ENCODE assay signal across 14 cellular contexts in the genomic region with DNA sequence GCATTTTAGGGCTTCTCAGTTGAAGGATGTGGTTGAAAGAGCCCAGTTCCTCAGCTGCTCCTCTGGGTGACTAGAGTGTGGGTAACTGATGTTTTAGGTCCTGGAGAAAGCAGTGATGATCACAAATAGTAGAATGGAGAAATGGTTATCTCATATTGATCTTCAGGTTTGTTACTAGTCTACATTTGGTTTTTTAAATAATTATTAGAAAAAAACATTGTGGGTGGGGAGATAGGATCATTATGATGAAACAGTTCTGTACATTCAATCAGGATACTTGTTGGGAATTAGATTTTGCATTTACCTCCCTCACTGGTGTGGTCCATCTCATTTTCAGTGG. TPM values are rescaled to one million over a fixed set of nuclear protein-coding genes. Genes with fewer than 3 reads are reported as not detected.
A peak's percentile ranks its signal among the peaks of the same experiment; 100 is the strongest.
DNase-seq lines count a peak whose midpoint lies in the region; ATAC-seq and TF ChIP-seq lines count a peak whose summit lies in the region.
"Had no signal": no experiment of that assay in that cellular context is flagged by ENCODE, and none has a peak within 500 bp of the region (broad histone marks: within the 10 kb centered on the region; RNA-seq: fewer than 3 reads in every experiment).

No MANE protein-coding gene starts in this region.

- H3K36me3 ChIP-seq in RWPE2 (ENCODE audit: low read depth): peaks cover 32% of the 10 kb centered on the region
- no peaks in the 10 kb centered on the region for H3K36me3 ChIP-seq in effector memory CD4-positive, alpha-beta T cell (ENCODE audit: control insufficient read depth, insufficient read depth, low read length)
- H3K36me3 ChIP-seq in upper lobe of right lung: no peaks in the 10 kb centered on the region
- H3K36me3 ChIP-seq: uterus had no signal

- H3K9me3 ChIP-seq in RWPE2 (ENCODE audit: severe bottlenecking) (no peaks in the 10 kb centered on the region), upper lobe of right lung (no peaks in the 10 kb centered on the region)
- H3K9me3 ChIP-seq in effector memory CD4-positive, alpha-beta T cell (ENCODE audit: control insufficient read depth, low read length): no peaks in the 10 kb centered on the region
- H3K9me3 ChIP-seq: uterus had no signal

- H3K4me3 ChIP-seq in RWPE2 (ENCODE audit: severe bottlenecking) (no peak overlapping the region), upper lobe of right lung (no peak overlapping the region)
- no peak overlapping the region for H3K4me3 ChIP-seq in effector memory CD4-positive, alpha-beta T cell (ENCODE audit: insufficient read depth, low read depth, low read length, poor library complexity, severe bottlenecking)
- H3K4me3 ChIP-seq: lung, uterus had no signal

- H3K4me3 Mint-ChIP-seq in activated naive CD4-positive, alpha-beta T cell treated with anti-CD3 and anti-CD28 coated beads for 36 hours: no peak overlapping the region
- H3K4me3 Mint-ChIP-seq in stimulated activated effector memory CD8-positive, alpha-beta T cell treated with anti-CD3 and anti-CD28 coated beads, Interleukin-12 subunit alpha, Interleukin-12 subunit beta, amount 100 ng/mL, for 72 hours: peak overlapping the region; percentile 31

- CTCF ChIA-PET in activated naive CD4-positive, alpha-beta T cell treated with anti-CD3 and anti-CD28 coated beads for 36 hours (lab: Charles Lee): interaction anchor here (0.6 to 3.5 kb wide), 12 partner anchors 12 to 161 kb away, joined by 3 to 26 read pairs (median 6); partner anchors contain the start of gene SREBF2

- TF ChIP-seq CTCF in RWPE2 (IDR thresholded peaks at IDR 0.05; ENCODE audit: poor library complexity, severe bottlenecking): peak; percentile 52
- TF ChIP-seq CTCF in upper lobe of right lung (IDR thresholded peaks at IDR 0.05): no peak

- H3K4me1 Mint-ChIP-seq in activated naive CD4-positive, alpha-beta T cell treated with anti-CD3 and anti-CD28 coated beads for 36 hours (ENCODE audit: low read depth): peaks cover 80% of the 10 kb centered on the region
- H3K4me1 Mint-ChIP-seq in stimulated activated effector memory CD8-positive, alpha-beta T cell treated with anti-CD3 and anti-CD28 coated beads, Interleukin-12 subunit alpha, Interleukin-12 subunit beta, amount 100 ng/mL, for 72 hours: peaks cover 68% of the 10 kb centered on the region

- H3K27ac ChIP-seq in RWPE2 (ENCODE audit: poor library complexity, severe bottlenecking): peak overlapping the region; percentile 84
- H3K27ac ChIP-seq in effector memory CD4-positive, alpha-beta T cell (ENCODE audit: insufficient read depth, low read length, poor library complexity, severe bottlenecking): peak overlapping the region; percentile 29
- no peak overlapping the region for H3K27ac ChIP-seq in upper lobe of right lung
- H3K27ac ChIP-seq: parathyroid adenoma, uterus had no signal

- H3K36me3 Mint-ChIP-seq in activated naive CD4-positive, alpha-beta T cell treated with anti-CD3 and anti-CD28 coated beads for 36 hours (ENCODE audit: low read depth): peaks cover 11% of the 10 kb centered on the region
- H3K36me3 Mint-ChIP-seq in stimulated activated effector memory CD8-positive, alpha-beta T cell treated with anti-CD3 and anti-CD28 coated beads, Interleukin-12 subunit alpha, Interleukin-12 subunit beta, amount 100 ng/mL, for 72 hours: peaks cover 66% of the 10 kb centered on the region

- no peaks in the 10 kb centered on the region for H3K27me3 ChIP-seq in RWPE2 (ENCODE audit: insufficient read depth, poor library complexity, severe bottlenecking)
- no peaks in the 10 kb centered on the region for H3K27me3 ChIP-seq in effector memory CD4-positive, alpha-beta T cell (replicated peaks; ENCODE audit: control insufficient read depth, insufficient read depth, low read length, poor library complexity, severe bottlenecking)
- no peaks in the 10 kb centered on the region for H3K27me3 ChIP-seq in upper lobe of right lung
- H3K27me3 ChIP-seq: uterus had no signal

- no peaks in the 10 kb centered on the region for H3K27me3 Mint-ChIP-seq in activated naive CD4-positive, alpha-beta T cell treated with anti-CD3 and anti-CD28 coated beads for 36 hours (ENCODE audit: low read depth)

- H3K27ac Mint-ChIP-seq in activated naive CD4-positive, alpha-beta T cell treated with anti-CD3 and anti-CD28 coated beads for 36 hours: peak overlapping the region; percentile 95
- H3K27ac Mint-ChIP-seq in stimulated activated effector memory CD8-positive, alpha-beta T cell treated with anti-CD3 and anti-CD28 coated beads, Interleukin-12 subunit alpha, Interleukin-12 subunit beta, amount 100 ng/mL, for 72 hours: peak overlapping the region; percentile 88

- intact Hi-C loops in activated naive CD4-positive, alpha-beta T cell treated with anti-CD3 and anti-CD28 coated beads for 36 hours (cut with micrococcal nuclease): loop anchor here (1.0 to 5.0 kb wide), 8 partner anchors 15 to 411 kb away; partner anchors contain the start of gene TOB2
- intact Hi-C loops in upper lobe of right lung (cut with DNase I): no loop called here

- H3K4me1 ChIP-seq in RWPE2 (ENCODE audit: insufficient read depth, poor library complexity, severe bottlenecking) (peaks cover 61% of the 10 kb centered on the region), upper lobe of right lung (peaks cover 10% of the 10 kb centered on the region)
- peaks cover 37% of the 10 kb centered on the region for H3K4me1 ChIP-seq in effector memory CD4-positive, alpha-beta T cell (ENCODE audit: control insufficient read depth, insufficient read depth, low read length, poor library complexity, severe bottlenecking)
- H3K4me1 ChIP-seq: parathyroid adenoma, uterus had no signal

- DNase-seq in activated naive CD4-positive, alpha-beta T cell treated with anti-CD3 and anti-CD28 coated beads for 36 hours: no peak
- DNase-seq in activated naive CD4-positive, alpha-beta T cell treated with anti-CD3 and anti-CD28 coated beads, Interleukin-2, amount 50 U/mL, for 16 hours: no peak
- DNase-seq in RWPE2 (ENCODE audit: low spot score): no peak
- no peak for DNase-seq in effector memory CD4-positive, alpha-beta T cell
- no peak for DNase-seq in stimulated activated effector memory CD8-positive, alpha-beta T cell treated with anti-CD3 and anti-CD28 coated beads, Interleukin-12 subunit alpha, Interleukin-12 subunit beta, amount 100 ng/mL, for 72 hours (ENCODE audit: low spot score in 2 of 2)
- DNase-seq in upper lobe of right lung: no peak
- no peak for DNase-seq in iPS-NIHi7 (ENCODE audit: extremely low spot score)
- DNase-seq: NCI-H510A treated with DMSO at 0.1 percent for 48 hours had no signal

- no peaks in the 10 kb centered on the region for H3K9me3 Mint-ChIP-seq in activated naive CD4-positive, alpha-beta T cell treated with anti-CD3 and anti-CD28 coated beads for 36 hours
- no peaks in the 10 kb centered on the region for H3K9me3 Mint-ChIP-seq in stimulated activated effector memory CD8-positive, alpha-beta T cell treated with anti-CD3 and anti-CD28 coated beads, Interleukin-12 subunit alpha, Interleukin-12 subunit beta, amount 100 ng/mL, for 72 hours

- ATAC-seq in RWPE2 (ENCODE audit: low read depth) (no peak), GM21360 (IDR thresholded peaks at IDR 0.05; ENCODE audit: unreplicated experiment) (no peak), upper lobe of right lung (no peak)
- no peak for ATAC-seq in stimulated activated effector memory CD8-positive, alpha-beta T cell treated with anti-CD3 and anti-CD28 coated beads, Interleukin-12 subunit alpha, Interleukin-12 subunit beta, amount 100 ng/mL, for 72 hours

RNA-seq across cellular contexts. Expression of gene SREBF2, which starts 24.9 kb away (rescaled TPM):
- 100 to 1,000 TPM; 143 to 147 TPM for total RNA-seq in activated naive CD4-positive, alpha-beta T cell treated with anti-CD3 and anti-CD28 coated beads for 36 hours
- 156 TPM for total RNA-seq in upper lobe of right lung

RNA-seq across cellular contexts. Expression of gene SHISA8, which starts 57.0 kb away (rescaled TPM):
- total RNA-seq in activated naive CD4-positive, alpha-beta T cell treated with anti-CD3 and anti-CD28 coated beads for 36 hours: 1 to 10 TPM; 1.7 to 1.8 TPM
- total RNA-seq in upper lobe of right lung: not detected
- total RNA-seq: cardiac septum, RPMI7951 had no signal

RNA-seq across cellular contexts. Expression of gene CCDC134, which starts 57.4 kb away (rescaled TPM):
- total RNA-seq in activated naive CD4-positive, alpha-beta T cell treated with anti-CD3 and anti-CD28 coated beads for 36 hours: 10 to 100 TPM; 17.0 to 19.3 TPM
- total RNA-seq in upper lobe of right lung: 7.3 TPM
